In genomic region chr11:19389787-19390303, GRCh38 we compare ENCODE assay signal across 20 cellular contexts.
DNase-seq lines count a peak whose midpoint lies in the region; ATAC-seq and TF ChIP-seq lines count a peak whose summit lies in the region.
"Had no signal": no experiment of that assay in that cellular context is flagged by ENCODE, and none has a peak within 500 bp of the region (broad histone marks: within the 10 kb centered on the region; RNA-seq: fewer than 3 reads in every experiment).

No MANE protein-coding gene starts in this region.

- TF ChIP-seq EP300 in stomach (IDR thresholded peaks at IDR 0.05): no peak

- H3K4me3 ChIP-seq in right lobe of liver (no peak overlapping the region), stomach (no peak overlapping the region)
- H3K4me3 ChIP-seq: breast epithelium, heart right ventricle had no signal

- POLR2A ChIA-PET in T-cell (lab: Charles Lee): no interaction called here

- CTCF ChIA-PET in T-cell (lab: Charles Lee): no interaction called here

- intact Hi-C loops in right lobe of liver (cut with DNase I): no loop called here
- intact Hi-C loops in stomach (cut with DNase I; ENCODE audit: low total_unique reads): no loop called here

- DNase-seq in HCEC 1CT (peak; percentile 49), right lobe of liver (peak; percentile 60 to 82 (median 76)), stomach (no peak), T-cell (no peak), immature natural killer cell (no peak)
- DNase-seq in stimulated activated CD8-positive, alpha-beta memory T cell treated with anti-CD3 and anti-CD28 coated beads, Interleukin-4, amount 100 ng/mL, for 48 hours: no peak
- DNase-seq: BE2C, DMS53, heart right ventricle, Kasumi-1, NCI-H2029, NCI-H524 treated with DMSO at 0.1 percent for 48 hours, OCI-M1 had no signal

- ATAC-seq in esophagus mucosa (peak; percentile 13), right lobe of liver (peak; percentile 94 to 96 (median 94)), HG02642 (IDR thresholded peaks at IDR 0.05; ENCODE audit: poor library complexity, unreplicated experiment) (no peak), T-cell (replicated peaks in 1 of 4) (no peak)
- ATAC-seq: HCT116, left colon, SK-N-SH treated with all-trans-retinoic acid at 6 μM for 48 hours had no signal

- peaks cover 4% of the 10 kb centered on the region in 2 donors for H3K27me3 Mint-ChIP-seq in T-cell
- H3K27me3 Mint-ChIP-seq in immature natural killer cell (ENCODE audit: low read depth in 3 of 3): peaks cover 0 to 15% (median 0%) of the 10 kb centered on the region in 3 donors

- H3K36me3 Mint-ChIP-seq in T-cell: no peaks in the 10 kb centered on the region
- peaks cover 0 to 3% (median 0%) of the 10 kb centered on the region in 3 donors for H3K36me3 Mint-ChIP-seq in immature natural killer cell

- H3K36me3 ChIP-seq in right lobe of liver (no peaks in the 10 kb centered on the region), stomach (no peaks in the 10 kb centered on the region)
- H3K36me3 ChIP-seq: BE2C, breast epithelium, heart right ventricle had no signal

- 17% methylated on average over 3 of the region's 3 CpGs for whole genome bisulfite sequencing in right lobe of liver (ENCODE audit: insufficient coverage, low coverage, low lambda C conversion rate, missing lambda C conversion rate)
- WGBS in stomach, 5 donors: 50 to 73% (median 59%) methylated on average over 3 of the region's 3 CpGs

- no peaks in the 10 kb centered on the region for H3K4me1 Mint-ChIP-seq in T-cell
- H3K4me1 Mint-ChIP-seq in immature natural killer cell: peaks cover 6% of the 10 kb centered on the region in 2 donors

- H3K27ac Mint-ChIP-seq in T-cell (no peak overlapping the region), immature natural killer cell (no peak overlapping the region)

- TF ChIP-seq CTCF in right lobe of liver (IDR thresholded peaks at IDR 0.05) (no peak), stomach (IDR thresholded peaks at IDR 0.05) (no peak)

- H3K27me3 ChIP-seq in right lobe of liver (no peaks in the 10 kb centered on the region), stomach (no peaks in the 10 kb centered on the region)
- H3K27me3 ChIP-seq: BE2C had no signal

- H3K4me1 ChIP-seq in right lobe of liver (peaks cover 0 to 31% (median 15%) of the 10 kb centered on the region in 4 donors), stomach (peaks cover 0 to 5% (median 0%) of the 10 kb centered on the region in 4 donors)
- H3K4me1 ChIP-seq: BE2C, breast epithelium, heart right ventricle had no signal

- no peaks in the 10 kb centered on the region for H3K9me3 ChIP-seq in right lobe of liver
- no peaks in the 10 kb centered on the region for H3K9me3 ChIP-seq in stomach
- H3K9me3 ChIP-seq: BE2C, breast epithelium had no signal

- H3K9me3 Mint-ChIP-seq in T-cell (peaks cover 0 to 3% (median 0%) of the 10 kb centered on the region in 3 donors), immature natural killer cell (peaks cover 0 to 2% (median 0%) of the 10 kb centered on the region in 6 donors)
- H3K9me3 Mint-ChIP-seq: neural crest cell had no signal

- H3K27ac ChIP-seq in right lobe of liver (peak overlapping the region; percentile 28 to 65 (median 51)), stomach (peak overlapping the region in 4 of 5 donors; percentile 27 to 66 (median 44))

- no peak overlapping the region for H3K4me3 Mint-ChIP-seq in T-cell
- H3K4me3 Mint-ChIP-seq in immature natural killer cell: no peak overlapping the region
- H3K4me3 Mint-ChIP-seq: neural crest cell had no signal

- TF ChIP-seq POLR2A in right lobe of liver (IDR thresholded peaks at IDR 0.05) (no peak), stomach (IDR thresholded peaks at IDR 0.05) (no peak)

Comparison
In these comparisons a context has a peak if more than half of its experiments do, and no peak if none do; other contexts are left out.
1. DNase-seq: peak in HCEC 1CT (single experiment) and right lobe of liver (3 of 3); none in stomach (single experiment), stimulated activated CD8-positive, alpha-beta memory T cell treated with anti-CD3 and anti-CD28 coated beads, Interleukin-4, amount 100 ng/mL, for 48 hours (single experiment), T-cell (0 of 34) and immature natural killer cell (0 of 3).
2. ATAC-seq: peak in esophagus mucosa (single experiment) and right lobe of liver (4 of 4); none in HG02642 (single experiment) and T-cell (0 of 4).